ENCODE assay signal across 22 cellular contexts in genomic region chr13:103615778-103616177, GRCh38.
"Had no signal": no experiment of that assay in that cellular context is flagged by ENCODE, and none has a peak within 500 bp of the region (broad histone marks: within the 10 kb centered on the region; RNA-seq: fewer than 3 reads in every experiment).

No MANE protein-coding gene starts in this region.

- H3K36me3 ChIP-seq: ascending aorta, SJSA1 had no signal

- H3K27me3 ChIP-seq: ascending aorta, body of pancreas had no signal

- H3K4me3 ChIP-seq: ascending aorta, body of pancreas, K562, SJSA1 had no signal

- ATAC-seq: activated CD4-positive, CD25-positive, alpha-beta regulatory T cell treated with anti-CD3 and anti-CD28 coated beads, Interleukin-2, amount 50 U/mL, for 24 hours; activated CD8-positive, alpha-beta memory T cell treated with anti-CD3 and anti-CD28 coated beads, Interleukin-2, amount 10 ng/mL, durations not matched to agents 7 days and 5 days; activated naive CD4-positive, alpha-beta T cell treated with anti-CD3 and anti-CD28 coated beads, Interleukin-2, amount 50 U/mL, for 72 hours; activated naive CD8-positive, alpha-beta T cell treated with anti-CD3 and anti-CD28 coated beads, Interleukin-2, amount 50 U/mL, for 24 hours; body of pancreas; K562 had no signal

- H3K4me1 ChIP-seq: ascending aorta, body of pancreas, SJSA1 had no signal

- H3K9me3 ChIP-seq: ascending aorta, body of pancreas, SJSA1 had no signal

- H3K27ac ChIP-seq: ascending aorta, body of pancreas, SJSA1 had no signal

- DNase-seq: activated CD4-positive, alpha-beta T cell treated with anti-CD3 and anti-CD28 coated beads for 4 hours; activated CD4-positive, alpha-beta T cell treated with anti-CD3 and anti-CD28 coated beads, Interleukin-2, amount 50 U/mL, for 4 hours; activated CD8-positive, alpha-beta memory T cell treated with anti-CD3 and anti-CD28 coated beads, Interleukin-2, amount 10 ng/mL, durations not matched to agents 7 days and 5 days; activated effector memory CD4-positive, alpha-beta T cell treated with Interleukin-2 at 50 U/mL for 16 hours; activated naive CD4-positive, alpha-beta T cell; activated naive CD8-positive, alpha-beta T cell treated with anti-CD3 and anti-CD28 coated beads, Interleukin-2, amount 50 U/mL, for 24 hours; activated T-cell treated with anti-CD3 and anti-CD28 coated beads, Interleukin-2, amount 50 U/mL, for 24 hours; amniotic stem cell; body of pancreas; Karpas-422; NCI-H1105 treated with DMSO at 0.1 percent for 48 hours; NCI-H1436 treated with DMSO at 0.1 percent for 48 hours; NCI-H2171; NCI-H345; NCI-H510A; NCI-H526 treated with DMSO at 0.1 percent for 48 hours; SHP77 had no signal
